ENCODE assay signal across 9 cellular contexts in the genomic region with DNA sequence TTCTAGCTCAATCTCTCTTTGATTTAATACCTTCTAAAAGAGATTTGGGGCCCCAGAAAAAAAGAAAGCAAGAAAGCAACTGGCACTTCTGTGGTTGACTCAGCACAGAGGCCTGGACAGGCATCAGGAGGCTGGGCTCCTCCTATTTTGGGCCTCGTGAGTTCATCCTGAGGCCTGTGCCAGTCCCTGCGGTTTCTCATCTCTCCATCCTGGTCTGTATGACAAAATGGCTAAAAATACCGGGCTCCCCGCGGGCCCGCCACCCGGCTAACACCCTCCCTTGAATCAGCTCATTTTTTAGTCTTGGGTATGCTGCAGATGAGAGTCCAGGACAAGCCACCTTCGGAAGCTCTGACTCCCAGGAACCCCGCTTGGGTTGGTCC.
A peak's percentile ranks its signal among the peaks of the same experiment; 100 is the strongest.
DNase-seq lines count a peak whose midpoint lies in the region; ATAC-seq and TF ChIP-seq lines count a peak whose summit lies in the region.
"Had no signal": no experiment of that assay in that cellular context is flagged by ENCODE, and none has a peak within 500 bp of the region (broad histone marks: within the 10 kb centered on the region; RNA-seq: fewer than 3 reads in every experiment).

No MANE protein-coding gene starts in this region.

- POLR2A ChIA-PET in activated CD4-positive, alpha-beta memory T cell treated with anti-CD3 and anti-CD28 coated beads for 36 hours (lab: Charles Lee): interaction anchor here (0.7 to 2.0 kb wide), 7 partner anchors 10 to 269 kb away, joined by 3 to 8 read pairs (median 4); a partner anchor contains a TSS

- H3K4me3 ChIP-seq in left ventricle myocardium inferior (peak overlapping the region; percentile 18), uterus (no peak overlapping the region)

- ATAC-seq in activated naive CD4-positive, alpha-beta T cell treated with anti-CD3 and anti-CD28 coated beads, Interleukin-2, amount 50 U/mL, for 72 hours: peak; percentile 11 to 81
- ATAC-seq: CD8-positive, alpha-beta T cell had no signal

- DNase-seq in activated naive CD4-positive, alpha-beta T cell treated with anti-CD3 and anti-CD28 coated beads, Interleukin-2, amount 50 U/mL, for 72 hours (ENCODE audit: low spot score in 2 of 2): no peak
- no peak for DNase-seq in activated naive CD4-positive, alpha-beta T cell (lab: John Stamatoyannopoulos, UW)
- peak; percentile 74 for DNase-seq in activated CD4-positive, alpha-beta memory T cell treated with anti-CD3 and anti-CD28 coated beads for 36 hours
- DNase-seq in left ventricle myocardium inferior: peak; percentile 48
- peak; percentile 62 to 68 for DNase-seq in uterus
- DNase-seq in type B pancreatic cell (ENCODE audit: extremely low spot score, unreplicated experiment): no peak
- no peak for DNase-seq in hypothalamus (lab: John Stamatoyannopoulos, UW)
- DNase-seq in effector CD4-positive, alpha-beta T cell: no peak
- DNase-seq: CD8-positive, alpha-beta T cell had no signal

- H3K27me3 ChIP-seq in left ventricle myocardium inferior (ENCODE audit: low read depth) (no peaks in the 10 kb centered on the region), uterus (no peaks in the 10 kb centered on the region)

- no peaks in the 10 kb centered on the region for H3K36me3 ChIP-seq in left ventricle myocardium inferior
- no peaks in the 10 kb centered on the region for H3K36me3 ChIP-seq in uterus

- H3K9me3 ChIP-seq in left ventricle myocardium inferior (replicated peaks): no peaks in the 10 kb centered on the region
- no peaks in the 10 kb centered on the region for H3K9me3 ChIP-seq in uterus

- H3K27ac Mint-ChIP-seq in activated naive CD4-positive, alpha-beta T cell treated with anti-CD3 and anti-CD28 coated beads, Interleukin-2, amount 50 U/mL, for 72 hours: peak overlapping the region in 1 of 2 donors; percentile 60
- H3K27ac Mint-ChIP-seq in activated CD4-positive, alpha-beta memory T cell treated with anti-CD3 and anti-CD28 coated beads for 36 hours: peak overlapping the region; percentile 56
- no peak overlapping the region for H3K27ac Mint-ChIP-seq in type B pancreatic cell
- H3K27ac Mint-ChIP-seq: CD8-positive, alpha-beta T cell had no signal

- no peak overlapping the region for H3K4me3 Mint-ChIP-seq in activated CD4-positive, alpha-beta memory T cell treated with anti-CD3 and anti-CD28 coated beads for 36 hours
- no peak overlapping the region for H3K4me3 Mint-ChIP-seq in type B pancreatic cell
- H3K4me3 Mint-ChIP-seq: CD8-positive, alpha-beta T cell had no signal

- H3K27ac ChIP-seq in left ventricle myocardium inferior (replicated peaks): peak overlapping the region; percentile 75
- H3K27ac ChIP-seq in uterus: peak overlapping the region; percentile 55 to 58

- TF ChIP-seq CTCF in left ventricle myocardium inferior (IDR thresholded peaks at IDR 0.05; ENCODE audit: borderline replicate concordance): no peak
- TF ChIP-seq CTCF in uterus (IDR thresholded peaks at IDR 0.05): no peak
- TF ChIP-seq CTCF in type B pancreatic cell (conservative IDR thresholded peaks at IDR 0.05): no peak

- peaks cover 39% of the 10 kb centered on the region for H3K4me1 Mint-ChIP-seq in activated CD4-positive, alpha-beta memory T cell treated with anti-CD3 and anti-CD28 coated beads for 36 hours (ENCODE audit: low read depth)
- peaks cover 13% of the 10 kb centered on the region for H3K4me1 Mint-ChIP-seq in type B pancreatic cell (ENCODE audit: unreplicated experiment)

- no peaks in the 10 kb centered on the region for H3K27me3 Mint-ChIP-seq in activated CD4-positive, alpha-beta memory T cell treated with anti-CD3 and anti-CD28 coated beads for 36 hours
- H3K27me3 Mint-ChIP-seq in type B pancreatic cell: no peaks in the 10 kb centered on the region

- H3K36me3 Mint-ChIP-seq in activated naive CD4-positive, alpha-beta T cell treated with anti-CD3 and anti-CD28 coated beads, Interleukin-2, amount 50 U/mL, for 72 hours: no peaks in the 10 kb centered on the region
- no peaks in the 10 kb centered on the region for H3K36me3 Mint-ChIP-seq in activated CD4-positive, alpha-beta memory T cell treated with anti-CD3 and anti-CD28 coated beads for 36 hours
- no peaks in the 10 kb centered on the region for H3K36me3 Mint-ChIP-seq in type B pancreatic cell
- H3K36me3 Mint-ChIP-seq: CD8-positive, alpha-beta T cell had no signal

- intact Hi-C loops in activated CD4-positive, alpha-beta memory T cell treated with anti-CD3 and anti-CD28 coated beads for 36 hours (cut with micrococcal nuclease): no loop called here
- intact Hi-C loops in left ventricle myocardium inferior (cut with micrococcal nuclease) (no loop called here), uterus (cut with DNase I; ENCODE audit: low total_unique reads) (no loop called here)

- no peak for TF ChIP-seq POLR2A in uterus (IDR thresholded peaks at IDR 0.05)

- CTCF ChIA-PET in activated CD4-positive, alpha-beta memory T cell treated with anti-CD3 and anti-CD28 coated beads for 36 hours (lab: Charles Lee): interaction anchor here (0.9 to 1.5 kb wide), 3 partner anchors 16 to 78 kb away, joined by 4 to 7 read pairs (median 4); no protein-coding TSS in a partner anchor

- H3K9me3 Mint-ChIP-seq in activated naive CD4-positive, alpha-beta T cell treated with anti-CD3 and anti-CD28 coated beads, Interleukin-2, amount 50 U/mL, for 72 hours: no peaks in the 10 kb centered on the region
- H3K9me3 Mint-ChIP-seq in activated CD4-positive, alpha-beta memory T cell treated with anti-CD3 and anti-CD28 coated beads for 36 hours: no peaks in the 10 kb centered on the region
- no peaks in the 10 kb centered on the region for H3K9me3 Mint-ChIP-seq in type B pancreatic cell
- H3K9me3 Mint-ChIP-seq: CD8-positive, alpha-beta T cell had no signal

- H3K4me1 ChIP-seq in left ventricle myocardium inferior: peaks cover 27% of the 10 kb centered on the region
- H3K4me1 ChIP-seq in uterus: no peaks in the 10 kb centered on the region

Comparison
In these comparisons a context has a peak if more than half of its experiments do, and no peak if none do; other contexts are left out.
1. DNase-seq: peak in activated CD4-positive, alpha-beta memory T cell treated with anti-CD3 and anti-CD28 coated beads for 36 hours (single experiment), left ventricle myocardium inferior (single experiment) and uterus (2 of 2); none in activated naive CD4-positive, alpha-beta T cell treated with anti-CD3 and anti-CD28 coated beads, Interleukin-2, amount 50 U/mL, for 72 hours (0 of 2), activated naive CD4-positive, alpha-beta T cell (0 of 4), type B pancreatic cell (single experiment), hypothalamus (0 of 51) and effector CD4-positive, alpha-beta T cell (single experiment).